ENCODE assay signal across 1 cellular context in the genomic region with DNA sequence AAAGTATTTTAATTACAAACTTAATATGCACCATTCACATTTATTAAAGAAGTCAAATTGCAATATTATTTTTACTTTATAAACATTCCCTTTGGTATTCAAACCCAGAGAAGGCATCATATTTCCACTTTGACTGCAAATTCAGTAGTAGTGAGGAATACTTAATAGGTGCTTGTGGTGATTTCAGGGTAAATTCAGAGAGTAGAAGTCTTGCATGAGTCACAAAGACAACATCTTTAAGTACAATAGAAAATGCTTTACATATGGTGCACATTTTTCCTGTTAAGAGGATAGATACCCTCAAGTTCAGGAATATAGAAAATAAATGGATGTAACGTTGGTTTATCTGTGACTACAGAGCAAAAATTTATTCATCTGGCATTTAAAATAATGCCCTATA.
TF ChIP-seq lines count a peak whose summit lies in the region.

No MANE protein-coding gene starts in this region.

TF ChIP-seq in IMR-90, 13 proteins besides CTCF, POLR2A, EP300 and RAD21 (continued from another document):
- TF ChIP-seq, protein P1, sequence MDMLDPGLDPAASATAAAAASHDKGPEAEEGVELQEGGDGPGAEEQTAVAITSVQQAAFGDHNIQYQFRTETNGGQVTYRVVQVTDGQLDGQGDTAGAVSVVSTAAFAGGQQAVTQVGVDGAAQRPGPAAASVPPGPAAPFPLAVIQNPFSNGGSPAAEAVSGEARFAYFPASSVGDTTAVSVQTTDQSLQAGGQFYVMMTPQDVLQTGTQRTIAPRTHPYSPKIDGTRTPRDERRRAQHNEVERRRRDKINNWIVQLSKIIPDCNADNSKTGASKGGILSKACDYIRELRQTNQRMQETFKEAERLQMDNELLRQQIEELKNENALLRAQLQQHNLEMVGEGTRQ (IDR thresholded peaks at IDR 0.05; ENCODE audit: low read depth, low read length), result no peak
- TF ChIP-seq SMC3 (IDR thresholded peaks at IDR 0.05; ENCODE audit: low read depth, low read length) (no peak), RCOR1 (IDR thresholded peaks at IDR 0.05; ENCODE audit: insufficient replicate concordance, low read length) (no peak), MXI1 (IDR thresholded peaks at IDR 0.05; ENCODE audit: borderline replicate concordance, low read depth, low read length) (no peak), RFX5 (IDR thresholded peaks at IDR 0.05; ENCODE audit: low read depth, low read length) (no peak)
